1 cellular context compared by ENCODE assay signal in genomic region chr5:138543730-138544104, GRCh38.
TF ChIP-seq lines count a peak whose summit lies in the region.

No MANE protein-coding gene starts in this region.

TF ChIP-seq in H1, 55 proteins besides CTCF, POLR2A, EP300 and RAD21:
- TF ChIP-seq SUZ12 (IDR thresholded peaks at IDR 0.05; ENCODE audit: low read length) (no peak), HDAC2 (IDR thresholded peaks at IDR 0.05; ENCODE audit: borderline replicate concordance in 1 of 2, low read depth in 2 of 2, low read length in 2 of 2) (no peak), KDM1A (IDR thresholded peaks at IDR 0.05; ENCODE audit: borderline replicate concordance, low read length) (no peak), ZNF274 (IDR thresholded peaks at IDR 0.05; ENCODE audit: borderline replicate concordance, extremely low read depth, low read length) (no peak), SRF (IDR thresholded peaks at IDR 0.05; ENCODE audit: low read depth, low read length) (no peak)
